In the genomic region with DNA sequence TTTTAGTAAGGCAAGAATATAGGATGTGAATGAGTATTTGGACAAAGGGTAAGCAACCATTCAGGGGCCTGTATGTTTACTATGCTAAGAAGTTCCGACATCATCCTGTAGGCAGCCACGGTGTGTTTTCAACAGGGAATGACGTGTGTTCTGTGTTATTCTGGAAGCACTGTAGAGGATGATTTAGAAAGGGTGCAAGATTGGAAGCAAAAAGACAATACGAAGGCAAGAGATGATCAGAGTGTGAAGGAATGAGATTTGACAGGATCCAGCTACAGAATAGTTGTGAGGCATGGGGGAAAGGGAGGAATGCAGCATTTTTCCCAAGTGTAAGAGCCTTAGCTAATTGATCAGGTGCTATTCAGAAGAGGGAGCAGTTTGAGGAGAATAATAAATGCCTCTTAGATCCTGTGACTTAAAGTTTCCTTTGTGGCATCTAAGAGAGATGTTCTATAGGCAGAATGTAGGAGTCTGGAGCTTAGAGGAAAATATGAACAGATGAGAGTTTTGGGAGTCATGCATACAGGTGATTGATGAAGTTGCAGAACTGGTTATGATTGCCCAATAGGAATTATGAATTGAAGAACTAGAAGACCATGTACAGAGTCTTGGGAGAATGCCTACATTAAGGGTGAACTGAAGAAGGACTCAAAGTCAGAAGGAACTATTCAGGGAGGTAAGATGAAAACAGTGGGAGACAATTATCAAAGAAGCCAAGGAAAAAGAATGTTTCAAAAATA, we compare ENCODE assay signal across 2 cellular contexts.
TF ChIP-seq lines count a peak whose summit lies in the region.

No MANE protein-coding gene starts in this region.

TF ChIP-seq in IMR-90, 13 proteins besides CTCF, POLR2A, EP300 and RAD21:
- TF ChIP-seq USF2 (IDR thresholded peaks at IDR 0.05; ENCODE audit: low read depth, low read length) (no peak), CEBPB (IDR thresholded peaks at IDR 0.05; ENCODE audit: low read depth, low read length) (peak; percentile 27; the same call in 1 of the 2 replicates)

TF ChIP-seq in GM12878, 131 proteins besides CTCF, POLR2A, EP300 and RAD21:
- no peak for TF ChIP-seq SREBF1 (IDR thresholded peaks at IDR 0.05; ENCODE audit: low read length)
- TF ChIP-seq PBX3 (IDR thresholded peaks at IDR 0.05; ENCODE audit: insufficient replicate concordance, low read depth, low read length): no peak
- no peak for TF ChIP-seq ZNF24 (IDR thresholded peaks at IDR 0.05)
- TF ChIP-seq MYC (IDR thresholded peaks at IDR 0.05; ENCODE audit: insufficient read depth, insufficient read length, insufficient replicate concordance, low read length, severe bottlenecking): no peak
- TF ChIP-seq NRF1 (conservative IDR thresholded peaks at IDR 0.05; ENCODE audit: low read depth, low read length): no peak
- TF ChIP-seq ZNF687 (IDR thresholded peaks at IDR 0.05): no peak
- TF ChIP-seq MXI1 (IDR thresholded peaks at IDR 0.05; ENCODE audit: low read depth, low read length): no peak
- no peak for TF ChIP-seq STAT1 (conservative IDR thresholded peaks at IDR 0.05)
- TF ChIP-seq, protein P1, sequence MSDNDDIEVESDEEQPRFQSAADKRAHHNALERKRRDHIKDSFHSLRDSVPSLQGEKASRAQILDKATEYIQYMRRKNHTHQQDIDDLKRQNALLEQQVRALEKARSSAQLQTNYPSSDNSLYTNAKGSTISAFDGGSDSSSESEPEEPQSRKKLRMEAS (IDR thresholded peaks at IDR 0.05; ENCODE audit: low read depth, low read length): no peak
- TF ChIP-seq, protein P2, sequence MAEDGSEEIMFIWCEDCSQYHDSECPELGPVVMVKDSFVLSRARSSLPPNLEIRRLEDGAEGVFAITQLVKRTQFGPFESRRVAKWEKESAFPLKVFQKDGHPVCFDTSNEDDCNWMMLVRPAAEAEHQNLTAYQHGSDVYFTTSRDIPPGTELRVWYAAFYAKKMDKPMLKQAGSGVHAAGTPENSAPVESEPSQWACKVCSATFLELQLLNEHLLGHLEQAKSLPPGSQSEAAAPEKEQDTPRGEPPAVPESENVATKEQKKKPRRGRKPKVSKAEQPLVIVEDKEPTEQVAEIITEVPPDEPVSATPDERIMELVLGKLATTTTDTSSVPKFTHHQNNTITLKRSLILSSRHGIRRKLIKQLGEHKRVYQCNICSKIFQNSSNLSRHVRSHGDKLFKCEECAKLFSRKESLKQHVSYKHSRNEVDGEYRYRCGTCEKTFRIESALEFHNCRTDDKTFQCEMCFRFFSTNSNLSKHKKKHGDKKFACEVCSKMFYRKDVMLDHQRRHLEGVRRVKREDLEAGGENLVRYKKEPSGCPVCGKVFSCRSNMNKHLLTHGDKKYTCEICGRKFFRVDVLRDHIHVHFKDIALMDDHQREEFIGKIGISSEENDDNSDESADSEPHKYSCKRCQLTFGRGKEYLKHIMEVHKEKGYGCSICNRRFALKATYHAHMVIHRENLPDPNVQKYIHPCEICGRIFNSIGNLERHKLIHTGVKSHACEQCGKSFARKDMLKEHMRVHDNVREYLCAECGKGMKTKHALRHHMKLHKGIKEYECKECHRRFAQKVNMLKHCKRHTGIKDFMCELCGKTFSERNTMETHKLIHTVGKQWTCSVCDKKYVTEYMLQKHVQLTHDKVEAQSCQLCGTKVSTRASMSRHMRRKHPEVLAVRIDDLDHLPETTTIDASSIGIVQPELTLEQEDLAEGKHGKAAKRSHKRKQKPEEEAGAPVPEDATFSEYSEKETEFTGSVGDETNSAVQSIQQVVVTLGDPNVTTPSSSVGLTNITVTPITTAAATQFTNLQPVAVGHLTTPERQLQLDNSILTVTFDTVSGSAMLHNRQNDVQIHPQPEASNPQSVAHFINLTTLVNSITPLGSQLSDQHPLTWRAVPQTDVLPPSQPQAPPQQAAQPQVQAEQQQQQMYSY (CRISPR knock-in tag; IDR thresholded peaks at IDR 0.05): no peak
- no peak for TF ChIP-seq RUNX3 (IDR thresholded peaks at IDR 0.05; ENCODE audit: low read length)
- TF ChIP-seq IKZF1 (conservative IDR thresholded peaks at IDR 0.05): no peak
- TF ChIP-seq ATF3 (IDR thresholded peaks at IDR 0.05; ENCODE audit: borderline replicate concordance, extremely low read depth, low read depth, low read length): no peak
- TF ChIP-seq TARDBP (IDR thresholded peaks at IDR 0.05; ENCODE audit: borderline replicate concordance): no peak
- TF ChIP-seq ATF2 (IDR thresholded peaks at IDR 0.05; ENCODE audit: low read length): no peak
